ENCODE assay signal across 8 cellular contexts in the genomic region with DNA sequence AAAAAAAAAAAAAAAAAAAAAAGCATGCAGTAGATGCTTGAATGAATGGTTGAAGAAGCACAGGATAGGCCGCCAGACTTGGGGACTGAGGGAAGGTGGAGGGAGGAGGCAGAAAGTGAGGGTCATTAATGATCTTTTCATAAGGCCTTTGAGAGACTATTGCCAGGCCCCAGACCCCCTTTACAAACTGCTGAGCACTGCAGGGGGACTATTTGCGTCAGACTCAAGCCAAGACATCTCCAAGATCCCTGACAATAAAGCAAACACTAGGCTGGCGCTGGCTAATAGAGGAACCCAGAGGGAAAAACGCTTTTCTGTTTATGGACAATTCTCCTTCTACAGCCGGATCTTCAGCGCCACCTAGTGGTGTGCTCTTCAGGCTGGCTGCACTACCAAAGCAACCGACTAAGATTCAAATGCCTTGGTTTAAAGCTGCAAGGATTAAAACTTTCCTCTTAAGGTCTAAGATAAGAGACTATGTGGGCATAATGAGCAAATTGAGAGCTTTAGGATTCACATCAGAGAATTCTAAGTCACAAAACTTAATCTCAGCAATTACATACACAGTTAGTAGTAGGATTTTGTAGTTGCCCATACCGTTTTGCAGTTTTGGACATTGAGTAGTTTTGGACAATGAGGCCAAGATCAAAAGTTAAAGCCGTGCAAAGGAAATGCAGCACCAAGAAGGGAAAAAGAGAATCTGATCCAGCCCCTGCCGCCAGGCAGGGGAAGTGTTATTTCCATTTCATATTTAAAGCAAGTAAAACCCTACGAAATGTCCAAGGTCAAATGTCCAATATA. TPM values are rescaled to one million over a fixed set of nuclear protein-coding genes. Genes with fewer than 3 reads are reported as not detected.
DNase-seq lines count a peak whose midpoint lies in the region; ATAC-seq and TF ChIP-seq lines count a peak whose summit lies in the region.

No MANE protein-coding gene starts in this region.

- no peak overlapping the region for H3K27ac Mint-ChIP-seq in CD14-positive monocyte

- H3K27me3 ChIP-seq in parathyroid adenoma (ENCODE audit: control insufficient read depth, insufficient read depth, low read length) (no peaks in the 10 kb centered on the region), vagina (no peaks in the 10 kb centered on the region)

- H3K4me1 ChIP-seq in parathyroid adenoma (no peaks in the 10 kb centered on the region), vagina (no peaks in the 10 kb centered on the region)

- ATAC-seq in GM21390 (IDR thresholded peaks at IDR 0.05; ENCODE audit: unreplicated experiment), result peak; percentile 78

- H3K9me3 ChIP-seq in parathyroid adenoma (ENCODE audit: control insufficient read depth, low read length), result no peaks in the 10 kb centered on the region
- no peaks in the 10 kb centered on the region for H3K9me3 ChIP-seq in vagina

- H3K27me3 Mint-ChIP-seq in CD14-positive monocyte (ENCODE audit: low read depth in 3 of 3), result peaks cover 9 to 16% (median 14%) of the 10 kb centered on the region in 3 donors

- DNase-seq in CD14-positive monocyte (ENCODE audit: low spot score) (no peak), NCI-H1092 (lab: John Stamatoyannopoulos, UW) (peak; percentile 82), SK-N-DZ (ENCODE audit: low spot score) (peak; percentile 82), glomerular visceral epithelial cell (ENCODE audit: extremely low spot score) (peak; percentile 82), vagina (ENCODE audit: extremely low spot score in 2 of 2) (no peak)
- peak; percentile 65 for DNase-seq in activated naive CD4-positive, alpha-beta T cell treated with anti-CD3 and anti-CD28 coated beads, Interleukin-2, amount 50 U/mL, for 16 hours

- no peaks in the 10 kb centered on the region for H3K36me3 ChIP-seq in parathyroid adenoma (ENCODE audit: control insufficient read depth, insufficient read depth, low read length)
- no peaks in the 10 kb centered on the region for H3K36me3 ChIP-seq in vagina

- TF ChIP-seq CTCF in CD14-positive monocyte (IDR thresholded peaks at IDR 0.05), result peak; percentile 94
- peak; percentile 95 for TF ChIP-seq CTCF in parathyroid adenoma (IDR thresholded peaks at IDR 0.05)
- peak; percentile 58 to 83 (median 64) for TF ChIP-seq CTCF in vagina (IDR thresholded peaks at IDR 0.05)

- no peak for TF ChIP-seq POLR2A in vagina (IDR thresholded peaks at IDR 0.05)

- H3K36me3 Mint-ChIP-seq in CD14-positive monocyte, result no peaks in the 10 kb centered on the region

- H3K9ac ChIP-seq in parathyroid adenoma, result no peak overlapping the region

- H3K9me3 Mint-ChIP-seq in CD14-positive monocyte, result no peaks in the 10 kb centered on the region

- no peak overlapping the region for H3K4me2 ChIP-seq in parathyroid adenoma (ENCODE audit: low read length)

- H3K27ac ChIP-seq in parathyroid adenoma (no peak overlapping the region), vagina (no peak overlapping the region)

- H2AFZ ChIP-seq in parathyroid adenoma, result peak overlapping the region; percentile 48

- H3K4me3 Mint-ChIP-seq in CD14-positive monocyte, result no peak overlapping the region

- H3K4me1 Mint-ChIP-seq in CD14-positive monocyte, result peaks cover 2% of the 10 kb centered on the region

- H3K4me3 ChIP-seq in parathyroid adenoma (ENCODE audit: low read depth, low read length), result no peak overlapping the region
- no peak overlapping the region for H3K4me3 ChIP-seq in vagina

- no peaks in the 10 kb centered on the region for H3K79me2 ChIP-seq in parathyroid adenoma

- intact Hi-C loops in CD14-positive monocyte (cut with micrococcal nuclease), result loop anchor here in 1 of 2 donors (5.0 to 10.0 kb wide), 2 partner anchors 719 to 1016 kb away; no protein-coding TSS in a partner anchor
- intact Hi-C loops in vagina (cut with DNase I), result no loop called here

RNA-seq across cellular contexts. Expression of a gene that starts 17.9 kb away (rescaled TPM):
- 10 to 100 TPM; 10.0 to 11.0 TPM for polyA plus RNA-seq in CD14-positive monocyte
- 44.6 and 49.8 TPM in 2 replicates for polyA plus RNA-seq in SK-N-DZ (2014; cell fraction: cytosol; rRNA removed)
- polyA plus RNA-seq in SK-N-DZ (2014; cell fraction: nucleus; rRNA removed), result 48.2 and 61.3 TPM in 2 replicates
- total RNA-seq in vagina, result 21.1 TPM

Comparison
In these comparisons a context has a peak if more than half of its experiments do, and no peak if none do; other contexts are left out.
1. DNase-seq: peak in NCI-H1092 (single experiment), SK-N-DZ (single experiment), activated naive CD4-positive, alpha-beta T cell treated with anti-CD3 and anti-CD28 coated beads, Interleukin-2, amount 50 U/mL, for 16 hours (single experiment) and glomerular visceral epithelial cell (single experiment); none in CD14-positive monocyte (single experiment) and vagina (0 of 2).
2. Peak in every context shown above with its lines, with median percentiles within 50 percentile points of each other: CTCF ChIP-seq.